1 cellular context compared by ENCODE assay signal in genomic region chr15:68776477-68777270, GRCh38.
TF ChIP-seq lines count a peak whose summit lies in the region.

No MANE protein-coding gene starts in this region.

TF ChIP-seq in HCT116, 20 proteins besides CTCF, POLR2A, EP300 and RAD21 (continued from another document):
- TF ChIP-seq REST (IDR thresholded peaks at IDR 0.05; ENCODE audit: low read depth) (no peak), SRF (IDR thresholded peaks at IDR 0.05; ENCODE audit: low read depth) (no peak), EGR1 (IDR thresholded peaks at IDR 0.05; ENCODE audit: low read depth) (no peak), SIN3A (IDR thresholded peaks at IDR 0.05; ENCODE audit: low read depth) (no peak), EZH2phosphoT487 (IDR thresholded peaks at IDR 0.05; ENCODE audit: borderline replicate concordance) (no peak), MAX (IDR thresholded peaks at IDR 0.05) (no peak), ATF3 (IDR thresholded peaks at IDR 0.05) (no peak), CEBPB (IDR thresholded peaks at IDR 0.05; ENCODE audit: low read depth) (no peak), ELF1 (IDR thresholded peaks at IDR 0.05; ENCODE audit: borderline replicate concordance, low read depth) (no peak), TCF7L2 (IDR thresholded peaks at IDR 0.05; ENCODE audit: borderline replicate concordance, extremely low read depth, insufficient read depth, insufficient read length) (no peak), ZNF274 (IDR thresholded peaks at IDR 0.05; ENCODE audit: low read depth, low read length) (no peak)
